In genomic region chr20:48697845-48698491, GRCh38 we compare ENCODE assay signal across 8 cellular contexts.
DNase-seq lines count a peak whose midpoint lies in the region; ATAC-seq and TF ChIP-seq lines count a peak whose summit lies in the region.

No MANE protein-coding gene starts in this region.

- no peak overlapping the region for H3K4me3 Mint-ChIP-seq in activated T-cell treated with anti-CD3 and anti-CD28 coated beads, Interleukin-2, amount 50 U/mL, for 72 hours
- H3K4me3 Mint-ChIP-seq in WTC11: no peak overlapping the region

- TF ChIP-seq POLR2A in gastrocnemius medialis (IDR thresholded peaks at IDR 0.05): no peak

- H3K9me3 ChIP-seq in gastrocnemius medialis: no peaks in the 10 kb centered on the region

- no peaks in the 10 kb centered on the region for H3K27me3 ChIP-seq in gastrocnemius medialis

- ATAC-seq in activated T-cell treated with anti-CD3 and anti-CD28 coated beads, Interleukin-2, amount 50 U/mL, for 72 hours (replicated peaks in 1 of 2): peak; percentile 44 to 71
- ATAC-seq in WTC11 (no peak), Right ventricle myocardium inferior (peak; percentile 92), gastrocnemius medialis (peak; percentile 83 to 95), GM21423 (IDR thresholded peaks at IDR 0.05; ENCODE audit: unreplicated experiment) (no peak)

- in situ Hi-C loops in gastrocnemius medialis (cut with MboI; ENCODE audit: low sequenced_read_pairs in 4 of 4): no loop called here

- H3K4me1 ChIP-seq in gastrocnemius medialis: peaks cover 7 to 8% of the 10 kb centered on the region in 2 donors

- no peaks in the 10 kb centered on the region for H3K27me3 Mint-ChIP-seq in activated T-cell treated with anti-CD3 and anti-CD28 coated beads, Interleukin-2, amount 50 U/mL, for 72 hours (ENCODE audit: low read depth)
- no peaks in the 10 kb centered on the region for H3K27me3 Mint-ChIP-seq in WTC11 (ENCODE audit: low read depth)

- H3K4me3 ChIP-seq in gastrocnemius medialis: no peak overlapping the region

- no peak for DNase-seq in activated T-cell treated with anti-CD3 and anti-CD28 coated beads, Interleukin-2, amount 50 U/mL, for 72 hours
- DNase-seq in activated T-cell treated with anti-CD3 and anti-CD28 coated beads, Interleukin-2, amount 50 U/mL, for 1 hour: no peak
- DNase-seq in WTC11 (ENCODE audit: low spot score) (no peak), Right ventricle myocardium inferior (ENCODE audit: missing footprints) (peak; percentile 91), gastrocnemius medialis (peak; percentile 39 to 86), OCI-M1 (lab: John Stamatoyannopoulos, UW) (no peak)
- DNase-seq in effector CD8-positive, alpha-beta T cell (lab: John Stamatoyannopoulos, UW): no peak

- no peaks in the 10 kb centered on the region for H3K9me3 Mint-ChIP-seq in activated T-cell treated with anti-CD3 and anti-CD28 coated beads, Interleukin-2, amount 50 U/mL, for 72 hours
- H3K9me3 Mint-ChIP-seq in WTC11: no peaks in the 10 kb centered on the region

- peaks cover 18% of the 10 kb centered on the region for H3K4me1 Mint-ChIP-seq in activated T-cell treated with anti-CD3 and anti-CD28 coated beads, Interleukin-2, amount 50 U/mL, for 72 hours (ENCODE audit: low read depth)
- peaks cover 12% of the 10 kb centered on the region for H3K4me1 Mint-ChIP-seq in WTC11

- CTCF ChIA-PET in WTC11 (lab: Charles Lee): interaction anchor here (0.6 to 7.5 kb wide), 26 partner anchors 9 to 207 kb away, joined by 3 to 97 read pairs (median 4); no protein-coding TSS in a partner anchor

- intact Hi-C loops in Right ventricle myocardium inferior (cut with DNase I) (loop anchor here (2.0 kb wide), 1 partner anchor 15 kb away; no protein-coding TSS in a partner anchor), gastrocnemius medialis (cut with DNase I; ENCODE audit: low total_unique reads) (no loop called here)

- TF ChIP-seq CTCF in WTC11 (IDR thresholded peaks at IDR 0.05) (no peak), gastrocnemius medialis (IDR thresholded peaks at IDR 0.05 in 4 of 5, conservative IDR thresholded peaks at IDR 0.05 in 1 of 5) (no peak)

- peaks cover 17 to 23% of the 10 kb centered on the region in 2 donors for H3K36me3 Mint-ChIP-seq in activated T-cell treated with anti-CD3 and anti-CD28 coated beads, Interleukin-2, amount 50 U/mL, for 72 hours (ENCODE audit: insufficient read depth in 2 of 2)
- H3K36me3 Mint-ChIP-seq in WTC11: no peaks in the 10 kb centered on the region

- H3K27ac ChIP-seq in gastrocnemius medialis: peak overlapping the region; percentile 32 to 69 (median 65)

- POLR2A ChIA-PET in WTC11 (lab: Charles Lee): interaction anchor here (1.0 kb wide), 1 partner anchor 40 kb away, joined by 4 read pairs; no protein-coding TSS in a partner anchor

- H3K27ac Mint-ChIP-seq in activated T-cell treated with anti-CD3 and anti-CD28 coated beads, Interleukin-2, amount 50 U/mL, for 72 hours: peak overlapping the region; percentile 23
- H3K27ac Mint-ChIP-seq in WTC11: no peak overlapping the region

- H3K36me3 ChIP-seq in gastrocnemius medialis: no peaks in the 10 kb centered on the region

TF ChIP-seq in WTC11, 78 proteins besides CTCF, POLR2A, EP300 and RAD21:
- TF ChIP-seq GABPB1 (CRISPR knock-in tag; IDR thresholded peaks at IDR 0.05) (peak; percentile 46; the same call in 1 of the 2 replicates), ZNF121 (CRISPR knock-in tag; IDR thresholded peaks at IDR 0.05) (no peak)

Comparison
In these comparisons a context has a peak if more than half of its experiments do, and no peak if none do; other contexts are left out.
1. ATAC-seq: peak in activated T-cell treated with anti-CD3 and anti-CD28 coated beads, Interleukin-2, amount 50 U/mL, for 72 hours (2 of 2), Right ventricle myocardium inferior (single experiment) and gastrocnemius medialis (2 of 2); none in WTC11 (single experiment) and GM21423 (single experiment).
2. DNase-seq: peak in Right ventricle myocardium inferior (single experiment) and gastrocnemius medialis (2 of 2); none in activated T-cell treated with anti-CD3 and anti-CD28 coated beads, Interleukin-2, amount 50 U/mL, for 72 hours (0 of 2), activated T-cell treated with anti-CD3 and anti-CD28 coated beads, Interleukin-2, amount 50 U/mL, for 1 hour (single experiment), WTC11 (single experiment), OCI-M1 (single experiment) and effector CD8-positive, alpha-beta T cell (single experiment).